ENCODE assay signal across 8 cellular contexts in the genomic region with DNA sequence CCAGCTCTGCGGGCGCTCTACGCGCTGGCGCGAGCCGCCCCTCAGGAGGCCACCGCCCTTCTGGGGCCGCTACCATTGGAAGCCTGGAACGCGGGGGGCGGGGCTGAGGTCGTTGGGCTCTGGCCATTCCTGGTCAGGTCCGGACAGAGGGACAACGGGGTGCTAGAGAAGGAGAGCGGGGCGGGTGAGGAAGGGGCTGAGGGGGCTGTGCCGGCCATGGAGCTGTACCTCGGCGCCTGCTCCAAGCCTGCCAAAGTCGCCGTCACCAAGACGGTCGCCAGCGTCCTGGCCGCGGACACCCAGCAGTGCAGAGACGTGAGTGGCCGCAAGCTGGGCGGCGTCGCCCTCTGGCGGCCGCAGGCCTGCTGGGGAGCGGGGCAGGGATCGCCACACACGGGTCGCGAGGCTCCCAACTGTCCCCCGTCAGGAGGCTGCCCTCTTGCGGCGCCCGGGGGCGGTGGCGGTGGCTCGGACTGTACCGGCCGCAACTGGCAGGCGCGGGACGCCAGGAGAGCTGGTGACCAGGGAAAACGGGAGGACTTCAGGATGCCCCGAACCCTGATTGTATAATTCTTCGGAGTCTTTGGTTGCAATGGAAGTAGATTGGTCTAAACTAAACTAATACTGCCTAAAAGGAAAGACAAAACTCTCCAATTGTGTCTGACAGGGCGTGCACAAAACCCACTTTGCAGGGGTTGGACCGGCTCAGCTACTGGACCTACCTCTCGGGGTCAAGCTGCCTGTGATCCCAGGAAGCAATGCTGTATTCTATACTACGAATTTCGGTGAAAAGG. TPM values are rescaled to one million over a fixed set of nuclear protein-coding genes. Genes with fewer than 3 reads are reported as not detected.
DNase-seq lines count a peak whose midpoint lies in the region; ATAC-seq and TF ChIP-seq lines count a peak whose summit lies in the region.

A gene with protein sequence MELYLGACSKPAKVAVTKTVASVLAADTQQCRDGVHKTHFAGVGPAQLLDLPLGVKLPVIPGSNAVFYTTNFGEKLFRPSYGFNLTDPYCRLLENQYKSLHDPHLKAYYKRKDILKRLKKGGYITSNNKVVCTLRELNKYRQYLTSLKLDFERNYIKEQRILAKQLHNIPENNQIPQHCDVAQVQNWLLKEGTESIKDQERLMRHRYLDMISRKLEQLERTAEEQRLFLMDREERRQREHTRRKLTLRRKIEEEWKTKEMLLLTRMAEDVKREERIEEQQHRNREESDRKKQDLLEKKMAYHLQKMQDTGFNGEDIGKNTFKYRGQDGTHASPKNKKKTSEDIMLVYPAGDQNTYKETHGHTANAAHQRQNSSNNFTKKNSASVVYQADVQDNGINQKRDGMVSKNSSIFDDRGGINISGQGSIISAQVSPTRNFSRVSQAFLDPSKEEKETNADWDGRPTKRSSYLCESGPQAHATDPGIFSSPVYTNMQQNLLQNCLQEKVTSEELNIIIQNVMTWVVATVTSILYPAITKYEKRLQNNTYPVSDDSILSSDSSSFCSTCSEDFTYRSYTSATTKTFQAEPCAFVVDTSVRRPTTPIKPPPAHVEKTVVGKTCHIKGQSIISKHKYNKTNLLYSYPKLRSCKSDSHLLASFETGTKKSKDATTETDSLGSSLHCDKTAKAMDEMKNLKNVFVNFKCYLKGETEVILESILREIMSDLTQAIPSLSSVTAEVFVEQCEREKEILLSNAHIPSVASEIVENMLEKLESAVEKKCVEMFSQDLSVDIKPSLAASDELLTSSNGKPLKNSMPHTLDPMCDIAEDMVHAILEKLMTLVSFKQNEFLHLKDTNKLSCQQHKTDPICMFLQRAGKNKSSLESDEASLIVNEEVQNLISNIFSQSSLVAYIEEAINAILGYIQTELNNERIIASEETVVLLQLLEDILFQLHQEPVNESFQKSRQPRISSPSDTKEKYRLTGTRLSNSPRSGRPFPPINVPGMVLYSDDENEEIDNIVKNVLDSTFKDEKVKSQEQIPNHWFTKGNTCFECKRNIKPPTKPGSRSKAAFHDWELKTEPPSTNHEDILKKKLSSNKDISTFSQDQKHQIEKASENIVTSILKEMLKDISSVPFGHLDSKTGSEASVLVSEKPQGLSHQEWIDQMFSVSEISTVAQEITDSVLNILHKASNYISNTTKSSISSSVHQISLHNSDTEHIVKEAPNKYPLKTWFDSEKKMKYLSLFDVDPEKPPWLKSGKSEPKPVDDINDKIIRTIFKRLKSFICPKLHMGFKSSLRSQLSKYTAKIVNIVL (N-terminal part only) (plus strand): TSS at position 126 of the 794 bp plus-strand sequence. CDS start 91 bp downstream, at position 217.

- ATAC-seq in GM18502 (IDR thresholded peaks at IDR 0.05; ENCODE audit: poor library complexity, unreplicated experiment) (peak; percentile 93), HG02588 (IDR thresholded peaks at IDR 0.05; ENCODE audit: unreplicated experiment) (peak; percentile 94), PC-3 (peak; percentile 95)

- no TSS peak for BruUV-seq in PC-3 (replicated peaks; lab: Mats Ljungman, UMichigan)

- H3K4me3 ChIP-seq in PC-3 (ENCODE audit: low read length) (peak within 1 kb of the TSS; percentile 43; the same call in 1 of the 2 replicates), choroid plexus epithelial cell (ENCODE audit: low read depth, low read length) (peak within 1 kb of the TSS; percentile 56)

- peak; percentile 60 for TF ChIP-seq CTCF in PC-3 (conservative IDR thresholded peaks at IDR 0.05; ENCODE audit: low read depth, low read length)
- peak; percentile 53 for TF ChIP-seq CTCF in choroid plexus epithelial cell (conservative IDR thresholded peaks at IDR 0.05; ENCODE audit: low read depth, low read length)

- H3F3A ChIP-seq in PC-3 (ENCODE audit: low read length, unreplicated experiment), result no peaks in the 10 kb centered on the region

- H2AFZ ChIP-seq in PC-3 (ENCODE audit: low read length), result peak within 1 kb of the TSS; percentile 58; the same call in 1 of the 2 replicates

- H3K9me3 ChIP-seq in PC-3 (ENCODE audit: low read length), result no peaks in the 10 kb centered on the region

- no peak within 1 kb of the TSS for H3K9ac ChIP-seq in PC-3 (ENCODE audit: low read length)

- POLR2A ChIA-PET in PC-3 (lab: Charles Lee; ENCODE audit: unreplicated experiment), result no interaction called here

- DNase-seq in PC-3 (peak; percentile 62), choroid plexus epithelial cell (ENCODE audit: low read depth) (peak; percentile 45), kidney tubule cell (ENCODE audit: low spot score) (peak; percentile 88), DMS79 (lab: John Stamatoyannopoulos, UW) (no peak), SW480 (ENCODE audit: low spot score) (no peak)
- DNase-seq in stimulated activated CD4-positive, alpha-beta T cell treated with anti-CD3 and anti-CD28 coated beads, TNF-alpha, amount 100 ng/mL, for 48 hours (ENCODE audit: low read depth in 3 of 3), result peak in 2 of 3 donors; percentile 13 to 26

- H3K4me2 ChIP-seq in PC-3 (ENCODE audit: low read length), result peak within 1 kb of the TSS; percentile 44

- H3K27me3 ChIP-seq in PC-3 (ENCODE audit: low read length), result no peaks in the 10 kb centered on the region

- H3K9me2 ChIP-seq in PC-3 (replicated peaks; ENCODE audit: low read length), result no peaks in the 10 kb centered on the region

- no peaks in the 10 kb centered on the region for H4K20me1 ChIP-seq in PC-3 (ENCODE audit: low read length)

- CTCF ChIA-PET in PC-3 (lab: Charles Lee), result interaction anchor here (0.6 kb wide), 1 partner anchor 394 kb away, joined by 3 read pairs; no protein-coding TSS in a partner anchor

- no peak within 1 kb of the TSS for H3K27ac ChIP-seq in PC-3 (ENCODE audit: low read length)

- no peaks in the 10 kb centered on the region for H3K4me1 ChIP-seq in PC-3 (ENCODE audit: insufficient read depth, low read length)

- intact Hi-C loops in PC-3 (cut with micrococcal nuclease), result loop anchor here (1.0 kb wide), 1 partner anchor 517 kb away; no protein-coding TSS in a partner anchor

- H3K36me3 ChIP-seq in PC-3 (ENCODE audit: low read depth, low read length), result no peaks in the 10 kb centered on the region

- no peaks in the 10 kb centered on the region for H3K79me2 ChIP-seq in PC-3 (ENCODE audit: low read length)

RNA-seq across cellular contexts. Expression of the gene that starts here (rescaled TPM):
- total RNA-seq in PC-3 (2014; rRNA removed), result 2.0 and 2.5 TPM in 2 replicates

Comparison
In these comparisons a context has a peak if more than half of its experiments do, and no peak if none do; other contexts are left out.
1. DNase-seq: peak in PC-3 (single experiment), choroid plexus epithelial cell (single experiment), kidney tubule cell (single experiment) and stimulated activated CD4-positive, alpha-beta T cell treated with anti-CD3 and anti-CD28 coated beads, TNF-alpha, amount 100 ng/mL, for 48 hours (2 of 3); none in DMS79 (single experiment) and SW480 (single experiment).
2. Peak in every context shown above with its lines, with median percentiles within 50 percentile points of each other: ATAC-seq.